Comparison of ENCODE assay signal across 1 cellular context in the genomic region with DNA sequence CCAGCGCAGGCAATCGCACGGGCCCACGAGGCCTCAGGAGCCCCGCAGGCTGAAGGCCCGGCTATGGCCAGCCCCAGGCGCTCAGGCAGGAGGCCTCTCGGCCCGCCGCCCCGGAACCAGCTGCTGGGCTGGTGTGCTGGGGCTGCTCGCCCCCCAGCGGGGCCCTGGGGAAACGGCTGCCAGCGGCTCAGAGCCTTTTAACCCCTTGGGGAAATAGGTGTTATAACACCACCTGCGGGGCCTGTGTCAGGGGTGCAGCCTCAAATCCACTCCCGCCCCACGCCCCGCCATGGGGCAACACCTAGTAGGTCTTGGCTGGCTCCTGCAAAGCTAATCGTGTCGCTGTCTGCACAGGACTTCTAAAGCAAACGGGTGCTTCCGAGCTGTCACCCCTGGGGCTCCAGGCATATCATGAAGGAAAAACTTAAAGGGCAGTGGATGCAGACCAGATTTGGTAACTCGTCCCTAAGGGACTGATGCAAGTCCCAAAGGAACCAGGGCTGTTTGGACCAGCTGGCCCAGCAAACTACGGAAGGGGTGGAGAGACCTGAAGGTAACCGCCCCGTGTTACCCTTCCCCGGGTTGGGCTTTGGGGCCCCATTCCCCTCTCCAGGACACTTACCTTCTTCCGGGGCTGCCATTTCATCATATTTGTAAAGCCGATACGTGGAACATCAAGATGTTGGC.
TF ChIP-seq lines count a peak whose summit lies in the region.

No MANE protein-coding gene starts in this region.

TF ChIP-seq in HepG2, 621 proteins besides CTCF, POLR2A, EP300 and RAD21 (continued from another document and continues in another):
- TF ChIP-seq TEAD3 (CRISPR knock-in tag; optimal IDR thresholded peaks at IDR 0.05; ENCODE audit: borderline replicate concordance), result no peak
- TF ChIP-seq ZIK1 (CRISPR knock-in tag; IDR thresholded peaks at IDR 0.05; ENCODE audit: borderline replicate concordance, low read depth), result no peak
- TF ChIP-seq, protein P1, sequence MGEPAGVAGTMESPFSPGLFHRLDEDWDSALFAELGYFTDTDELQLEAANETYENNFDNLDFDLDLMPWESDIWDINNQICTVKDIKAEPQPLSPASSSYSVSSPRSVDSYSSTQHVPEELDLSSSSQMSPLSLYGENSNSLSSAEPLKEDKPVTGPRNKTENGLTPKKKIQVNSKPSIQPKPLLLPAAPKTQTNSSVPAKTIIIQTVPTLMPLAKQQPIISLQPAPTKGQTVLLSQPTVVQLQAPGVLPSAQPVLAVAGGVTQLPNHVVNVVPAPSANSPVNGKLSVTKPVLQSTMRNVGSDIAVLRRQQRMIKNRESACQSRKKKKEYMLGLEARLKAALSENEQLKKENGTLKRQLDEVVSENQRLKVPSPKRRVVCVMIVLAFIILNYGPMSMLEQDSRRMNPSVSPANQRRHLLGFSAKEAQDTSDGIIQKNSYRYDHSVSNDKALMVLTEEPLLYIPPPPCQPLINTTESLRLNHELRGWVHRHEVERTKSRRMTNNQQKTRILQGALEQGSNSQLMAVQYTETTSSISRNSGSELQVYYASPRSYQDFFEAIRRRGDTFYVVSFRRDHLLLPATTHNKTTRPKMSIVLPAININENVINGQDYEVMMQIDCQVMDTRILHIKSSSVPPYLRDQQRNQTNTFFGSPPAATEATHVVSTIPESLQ (CRISPR knock-in tag; conservative IDR thresholded peaks at IDR 0.05), result no peak
- TF ChIP-seq, protein P2, sequence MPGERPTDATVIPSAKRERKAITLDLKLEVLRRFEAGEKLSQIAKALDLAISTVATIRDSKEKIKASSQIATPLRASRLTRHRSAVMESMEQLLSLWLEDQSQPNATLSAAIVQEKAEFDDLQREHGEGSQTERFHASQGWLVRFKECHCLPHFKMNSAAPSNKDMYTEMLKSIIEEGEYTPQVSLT (CRISPR knock-in tag; IDR thresholded peaks at IDR 0.05; ENCODE audit: borderline replicate concordance, low read depth), result 0 out of 2 replicates have a peak, but pooled peaks have one; percentile 39
- peak; percentile 68 for TF ChIP-seq KDM2A (CRISPR knock-in tag; IDR thresholded peaks at IDR 0.05; ENCODE audit: borderline replicate concordance, low read depth)
- TF ChIP-seq, protein P3, sequence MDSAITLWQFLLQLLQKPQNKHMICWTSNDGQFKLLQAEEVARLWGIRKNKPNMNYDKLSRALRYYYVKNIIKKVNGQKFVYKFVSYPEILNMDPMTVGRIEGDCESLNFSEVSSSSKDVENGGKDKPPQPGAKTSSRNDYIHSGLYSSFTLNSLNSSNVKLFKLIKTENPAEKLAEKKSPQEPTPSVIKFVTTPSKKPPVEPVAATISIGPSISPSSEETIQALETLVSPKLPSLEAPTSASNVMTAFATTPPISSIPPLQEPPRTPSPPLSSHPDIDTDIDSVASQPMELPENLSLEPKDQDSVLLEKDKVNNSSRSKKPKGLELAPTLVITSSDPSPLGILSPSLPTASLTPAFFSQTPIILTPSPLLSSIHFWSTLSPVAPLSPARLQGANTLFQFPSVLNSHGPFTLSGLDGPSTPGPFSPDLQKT (CRISPR knock-in tag; IDR thresholded peaks at IDR 0.05; ENCODE audit: borderline replicate concordance), result no peak
- TF ChIP-seq, protein P4, sequence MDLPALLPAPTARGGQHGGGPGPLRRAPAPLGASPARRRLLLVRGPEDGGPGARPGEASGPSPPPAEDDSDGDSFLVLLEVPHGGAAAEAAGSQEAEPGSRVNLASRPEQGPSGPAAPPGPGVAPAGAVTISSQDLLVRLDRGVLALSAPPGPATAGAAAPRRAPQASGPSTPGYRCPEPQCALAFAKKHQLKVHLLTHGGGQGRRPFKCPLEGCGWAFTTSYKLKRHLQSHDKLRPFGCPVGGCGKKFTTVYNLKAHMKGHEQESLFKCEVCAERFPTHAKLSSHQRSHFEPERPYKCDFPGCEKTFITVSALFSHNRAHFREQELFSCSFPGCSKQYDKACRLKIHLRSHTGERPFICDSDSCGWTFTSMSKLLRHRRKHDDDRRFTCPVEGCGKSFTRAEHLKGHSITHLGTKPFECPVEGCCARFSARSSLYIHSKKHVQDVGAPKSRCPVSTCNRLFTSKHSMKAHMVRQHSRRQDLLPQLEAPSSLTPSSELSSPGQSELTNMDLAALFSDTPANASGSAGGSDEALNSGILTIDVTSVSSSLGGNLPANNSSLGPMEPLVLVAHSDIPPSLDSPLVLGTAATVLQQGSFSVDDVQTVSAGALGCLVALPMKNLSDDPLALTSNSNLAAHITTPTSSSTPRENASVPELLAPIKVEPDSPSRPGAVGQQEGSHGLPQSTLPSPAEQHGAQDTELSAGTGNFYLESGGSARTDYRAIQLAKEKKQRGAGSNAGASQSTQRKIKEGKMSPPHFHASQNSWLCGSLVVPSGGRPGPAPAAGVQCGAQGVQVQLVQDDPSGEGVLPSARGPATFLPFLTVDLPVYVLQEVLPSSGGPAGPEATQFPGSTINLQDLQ (CRISPR knock-in tag; IDR thresholded peaks at IDR 0.05), result 0 out of 2 replicates have a peak, but pooled peaks have one; percentile 74
- TF ChIP-seq WIZ (CRISPR knock-in tag; IDR thresholded peaks at IDR 0.05), result no peak
- TF ChIP-seq XRCC5 (optimal IDR thresholded peaks at IDR 0.05; ENCODE audit: low read length), result peak; percentile 79
- TF ChIP-seq, protein P5, sequence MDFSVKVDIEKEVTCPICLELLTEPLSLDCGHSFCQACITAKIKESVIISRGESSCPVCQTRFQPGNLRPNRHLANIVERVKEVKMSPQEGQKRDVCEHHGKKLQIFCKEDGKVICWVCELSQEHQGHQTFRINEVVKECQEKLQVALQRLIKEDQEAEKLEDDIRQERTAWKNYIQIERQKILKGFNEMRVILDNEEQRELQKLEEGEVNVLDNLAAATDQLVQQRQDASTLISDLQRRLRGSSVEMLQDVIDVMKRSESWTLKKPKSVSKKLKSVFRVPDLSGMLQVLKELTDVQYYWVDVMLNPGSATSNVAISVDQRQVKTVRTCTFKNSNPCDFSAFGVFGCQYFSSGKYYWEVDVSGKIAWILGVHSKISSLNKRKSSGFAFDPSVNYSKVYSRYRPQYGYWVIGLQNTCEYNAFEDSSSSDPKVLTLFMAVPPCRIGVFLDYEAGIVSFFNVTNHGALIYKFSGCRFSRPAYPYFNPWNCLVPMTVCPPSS (IDR thresholded peaks at IDR 0.05), result no peak
- no peak for TF ChIP-seq PHF5A (CRISPR knock-in tag; IDR thresholded peaks at IDR 0.05; ENCODE audit: low read depth, unreplicated experiment)
- TF ChIP-seq ZNF432 (CRISPR knock-in tag; IDR thresholded peaks at IDR 0.05; ENCODE audit: borderline replicate concordance), result no peak
- TF ChIP-seq AHR (CRISPR knock-in tag; IDR thresholded peaks at IDR 0.05), result no peak
- TF ChIP-seq CHD2 (IDR thresholded peaks at IDR 0.05; ENCODE audit: low read depth, low read length), result 0 out of 2 replicates have a peak, but pooled peaks have one; percentile 45
- peak; percentile 63 for TF ChIP-seq RBFOX2 (IDR thresholded peaks at IDR 0.05; ENCODE audit: low read depth, low read length)
- TF ChIP-seq ADNP (CRISPR knock-in tag; IDR thresholded peaks at IDR 0.05), result no peak
- TF ChIP-seq ZNF879 (CRISPR knock-in tag; IDR thresholded peaks at IDR 0.05), result no peak
- no peak for TF ChIP-seq RNF2 (conservative IDR thresholded peaks at IDR 0.05; ENCODE audit: low read depth)
- TF ChIP-seq ZNF883 (CRISPR knock-in tag; IDR thresholded peaks at IDR 0.05; ENCODE audit: not compliant biosample characterization), result peak; percentile 31
- peak; percentile 73; the same call in 1 of the 2 replicates for TF ChIP-seq NRL (CRISPR knock-in tag; IDR thresholded peaks at IDR 0.05; ENCODE audit: borderline replicate concordance)
- TF ChIP-seq, protein P6, sequence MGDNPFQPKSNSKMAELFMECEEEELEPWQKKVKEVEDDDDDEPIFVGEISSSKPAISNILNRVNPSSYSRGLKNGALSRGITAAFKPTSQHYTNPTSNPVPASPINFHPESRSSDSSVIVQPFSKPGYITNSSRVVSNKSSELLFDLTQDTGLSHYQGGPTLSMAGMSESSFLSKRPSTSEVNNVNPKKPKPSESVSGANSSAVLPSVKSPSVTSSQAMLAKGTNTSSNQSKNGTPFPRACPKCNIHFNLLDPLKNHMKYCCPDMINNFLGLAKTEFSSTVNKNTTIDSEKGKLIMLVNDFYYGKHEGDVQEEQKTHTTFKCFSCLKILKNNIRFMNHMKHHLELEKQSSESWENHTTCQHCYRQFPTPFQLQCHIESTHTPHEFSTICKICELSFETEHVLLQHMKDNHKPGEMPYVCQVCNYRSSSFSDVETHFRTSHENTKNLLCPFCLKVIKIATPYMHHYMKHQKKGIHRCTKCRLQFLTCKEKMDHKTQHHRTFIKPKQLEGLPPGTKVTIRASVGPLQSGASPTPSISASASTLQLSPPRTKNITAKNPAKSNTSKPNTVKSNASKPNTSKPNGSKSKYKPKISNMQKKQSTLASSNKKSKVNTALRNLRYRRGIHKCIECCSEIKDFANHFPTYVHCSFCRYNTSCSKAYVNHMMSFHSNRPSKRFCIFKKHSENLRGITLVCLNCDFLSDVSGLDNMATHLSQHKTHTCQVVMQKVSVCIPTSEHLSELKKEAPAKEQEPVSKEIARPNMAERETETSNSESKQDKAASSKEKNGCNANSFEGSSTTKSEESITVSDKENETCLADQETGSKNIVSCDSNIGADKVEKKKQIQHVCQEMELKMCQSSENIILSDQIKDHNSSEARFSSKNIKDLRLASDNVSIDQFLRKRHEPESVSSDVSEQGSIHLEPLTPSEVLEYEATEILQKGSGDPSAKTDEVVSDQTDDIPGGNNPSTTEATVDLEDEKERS (CRISPR knock-in tag; IDR thresholded peaks at IDR 0.05), result peak; percentile 22; the same call in 1 of the 2 replicates
- TF ChIP-seq, protein P7, sequence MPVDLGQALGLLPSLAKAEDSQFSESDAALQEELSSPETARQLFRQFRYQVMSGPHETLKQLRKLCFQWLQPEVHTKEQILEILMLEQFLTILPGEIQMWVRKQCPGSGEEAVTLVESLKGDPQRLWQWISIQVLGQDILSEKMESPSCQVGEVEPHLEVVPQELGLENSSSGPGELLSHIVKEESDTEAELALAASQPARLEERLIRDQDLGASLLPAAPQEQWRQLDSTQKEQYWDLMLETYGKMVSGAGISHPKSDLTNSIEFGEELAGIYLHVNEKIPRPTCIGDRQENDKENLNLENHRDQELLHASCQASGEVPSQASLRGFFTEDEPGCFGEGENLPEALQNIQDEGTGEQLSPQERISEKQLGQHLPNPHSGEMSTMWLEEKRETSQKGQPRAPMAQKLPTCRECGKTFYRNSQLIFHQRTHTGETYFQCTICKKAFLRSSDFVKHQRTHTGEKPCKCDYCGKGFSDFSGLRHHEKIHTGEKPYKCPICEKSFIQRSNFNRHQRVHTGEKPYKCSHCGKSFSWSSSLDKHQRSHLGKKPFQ (CRISPR knock-in tag; IDR thresholded peaks at IDR 0.05; ENCODE audit: insufficient replicate concordance), result peak; percentile 57
- no peak for TF ChIP-seq ZNF253 (CRISPR knock-in tag; IDR thresholded peaks at IDR 0.05; ENCODE audit: borderline replicate concordance)
- TF ChIP-seq ZNF331 (CRISPR knock-in tag; IDR thresholded peaks at IDR 0.05), result 0 out of 2 replicates have a peak, but pooled peaks have one; percentile 30
- TF ChIP-seq, protein P8, sequence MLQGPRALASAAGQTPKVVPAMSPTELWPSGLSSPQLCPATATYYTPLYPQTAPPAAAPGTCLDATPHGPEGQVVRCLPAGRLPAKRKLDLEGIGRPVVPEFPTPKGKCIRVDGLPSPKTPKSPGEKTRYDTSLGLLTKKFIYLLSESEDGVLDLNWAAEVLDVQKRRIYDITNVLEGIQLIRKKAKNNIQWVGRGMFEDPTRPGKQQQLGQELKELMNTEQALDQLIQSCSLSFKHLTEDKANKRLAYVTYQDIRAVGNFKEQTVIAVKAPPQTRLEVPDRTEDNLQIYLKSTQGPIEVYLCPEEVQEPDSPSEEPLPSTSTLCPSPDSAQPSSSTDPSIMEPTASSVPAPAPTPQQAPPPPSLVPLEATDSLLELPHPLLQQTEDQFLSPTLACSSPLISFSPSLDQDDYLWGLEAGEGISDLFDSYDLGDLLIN (CRISPR knock-in tag; IDR thresholded peaks at IDR 0.05; ENCODE audit: borderline replicate concordance), result no peak
- no peak for TF ChIP-seq GZF1 (CRISPR knock-in tag; IDR thresholded peaks at IDR 0.05)
- no peak for TF ChIP-seq PRPF4 (IDR thresholded peaks at IDR 0.05; ENCODE audit: low read depth, low read length, poor library complexity, severe bottlenecking)
- TF ChIP-seq ZBTB20 (CRISPR knock-in tag; IDR thresholded peaks at IDR 0.05; ENCODE audit: borderline replicate concordance, low read depth), result no peak
- TF ChIP-seq GABPB1 (CRISPR knock-in tag; IDR thresholded peaks at IDR 0.05), result peak; percentile 82
- peak; percentile 58; the same call in 1 of the 2 replicates for TF ChIP-seq MAZ (IDR thresholded peaks at IDR 0.05; ENCODE audit: borderline replicate concordance, low read depth, low read length)
- TF ChIP-seq MAZ (CRISPR knock-in tag; IDR thresholded peaks at IDR 0.05; ENCODE audit: low read depth), result peak; percentile 68
- peak; percentile 30; the same call in 1 of the 2 replicates for TF ChIP-seq ZSCAN9 (CRISPR knock-in tag; IDR thresholded peaks at IDR 0.05; ENCODE audit: borderline replicate concordance)
- 0 out of 2 replicates have a peak, but pooled peaks have one; percentile 69 for TF ChIP-seq ZNF335 (CRISPR knock-in tag; IDR thresholded peaks at IDR 0.05)
- TF ChIP-seq SP4 (CRISPR knock-in tag; IDR thresholded peaks at IDR 0.05), result 0 out of 2 replicates have a peak, but pooled peaks have one; percentile 29
- peak; percentile 21; the same call in 1 of the 2 replicates for TF ChIP-seq GATAD1 (CRISPR knock-in tag; IDR thresholded peaks at IDR 0.05)
- no peak for TF ChIP-seq KDM3A (CRISPR knock-in tag; IDR thresholded peaks at IDR 0.05; ENCODE audit: low read depth)
- peak; percentile 21 for TF ChIP-seq AGO2 (optimal IDR thresholded peaks at IDR 0.05; ENCODE audit: low read depth, low read length)
- TF ChIP-seq, protein P9, sequence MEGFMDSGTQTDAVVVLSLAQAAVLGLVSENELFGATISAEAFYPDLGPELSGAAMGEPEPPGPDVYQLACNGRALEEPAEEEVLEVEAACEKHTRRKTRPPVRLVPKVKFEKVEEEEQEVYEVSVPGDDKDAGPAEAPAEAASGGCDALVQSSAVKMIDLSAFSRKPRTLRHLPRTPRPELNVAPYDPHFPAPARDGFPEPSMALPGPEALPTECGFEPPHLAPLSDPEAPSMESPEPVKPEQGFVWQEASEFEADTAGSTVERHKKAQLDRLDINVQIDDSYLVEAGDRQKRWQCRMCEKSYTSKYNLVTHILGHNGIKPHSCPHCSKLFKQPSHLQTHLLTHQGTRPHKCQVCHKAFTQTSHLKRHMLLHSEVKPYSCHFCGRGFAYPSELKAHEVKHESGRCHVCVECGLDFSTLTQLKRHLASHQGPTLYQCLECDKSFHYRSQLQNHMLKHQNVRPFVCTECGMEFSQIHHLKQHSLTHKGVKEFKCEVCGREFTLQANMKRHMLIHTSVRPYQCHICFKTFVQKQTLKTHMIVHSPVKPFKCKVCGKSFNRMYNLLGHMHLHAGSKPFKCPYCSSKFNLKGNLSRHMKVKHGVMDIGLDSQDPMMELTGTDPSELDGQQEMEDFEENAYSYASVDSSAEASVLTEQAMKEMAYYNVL (CRISPR knock-in tag; IDR thresholded peaks at IDR 0.05; ENCODE audit: borderline replicate concordance), result peak; percentile 33; the same call in 1 of the 2 replicates
- peak; percentile 41; the same call in 1 of the 2 replicates for TF ChIP-seq KMT2B (CRISPR knock-in tag; IDR thresholded peaks at IDR 0.05)
